8 cellular contexts compared by ENCODE assay signal in genomic region chr3:24237971-24238767, GRCh38.
A peak's percentile ranks its signal among the peaks of the same experiment; 100 is the strongest.
DNase-seq lines count a peak whose midpoint lies in the region; ATAC-seq, FAIRE-seq and TF ChIP-seq lines count a peak whose summit lies in the region.

No MANE protein-coding gene starts in this region.

- H3K36me3 ChIP-seq in OCI-LY3 (replicated peaks; ENCODE audit: low read depth, low read length) (no peaks in the 10 kb centered on the region), small intestine (ENCODE audit: control insufficient read depth in 2 of 2, insufficient read depth in 2 of 2, low read length in 2 of 2) (no peaks in the 10 kb centered on the region)

- no peak overlapping the region for H3K27ac ChIP-seq in OCI-LY3 (ENCODE audit: low read length)
- H3K27ac ChIP-seq in small intestine (ENCODE audit: low read depth in 1 of 2, low read length in 1 of 2): no peak overlapping the region

- H3K27ac Mint-ChIP-seq in brain: peak overlapping the region in 1 of 5 experiments; percentile 5

- no peaks in the 10 kb centered on the region for H3K9me3 ChIP-seq in OCI-LY3 (ENCODE audit: insufficient read depth, low read length)
- H3K9me3 ChIP-seq in small intestine (ENCODE audit: control insufficient read depth, low read depth): no peaks in the 10 kb centered on the region

- H3K27me3 ChIP-seq in OCI-LY3 (ENCODE audit: low read depth, low read length): no peaks in the 10 kb centered on the region
- H3K27me3 ChIP-seq in small intestine (ENCODE audit: control insufficient read depth in 2 of 2, insufficient read depth in 2 of 2, low read length in 2 of 2): no peaks in the 10 kb centered on the region

- DNase-seq in activated CD4-positive, alpha-beta T cell treated with anti-CD3 and anti-CD28 coated beads for 48 hours: peak; percentile 32
- DNase-seq in activated CD4-positive, alpha-beta T cell treated with anti-CD3 and anti-CD28 coated beads, Interleukin-2, amount 50 U/mL, for 1 hour: no peak
- peak; percentile 93 for DNase-seq in HS-27A (ENCODE audit: low read depth)
- peak; percentile 79 for DNase-seq in iPS-NIHi7 (ENCODE audit: extremely low spot score)
- peak; percentile 60 for DNase-seq in small intestine

- ATAC-seq in GM21528 (IDR thresholded peaks at IDR 0.05; ENCODE audit: low FRiP score, unreplicated experiment): peak; percentile 84

- peaks cover 0 to 14% (median 0%) of the 10 kb centered on the region in 5 experiments for H3K9me3 Mint-ChIP-seq in brain

- WGBS in small intestine, 3 donors: 7 to 23% (median 15%) methylated on average over 4 of the region's 4 CpGs

- H3K4me1 Mint-ChIP-seq in brain: peaks cover 30% of the 10 kb centered on the region

- H4K20me1 ChIP-seq in OCI-LY3 (ENCODE audit: insufficient read depth, low read length): no peaks in the 10 kb centered on the region

- no peak overlapping the region for H2AFZ ChIP-seq in OCI-LY3 (ENCODE audit: low read depth, low read length)

- no peak for FAIRE-seq in small intestine (lab: Jason Lieb, UNC)

- TF ChIP-seq CTCF in OCI-LY3 (IDR thresholded peaks at IDR 0.05; ENCODE audit: low read depth, low read length) (peak; percentile 93), brain (conservative IDR thresholded peaks at IDR 0.05) (peak; percentile 64 to 73)

- H3K4me1 ChIP-seq in OCI-LY3 (ENCODE audit: low read length) (peaks cover 9% of the 10 kb centered on the region), small intestine (ENCODE audit: control insufficient read depth in 2 of 2, insufficient read depth in 1 of 2, low read depth in 1 of 2, low read length in 1 of 2) (peaks cover 0 to 2% of the 10 kb centered on the region in 2 donors)

- H3K9ac ChIP-seq in OCI-LY3 (ENCODE audit: low read length): no peak overlapping the region

- H3K36me3 Mint-ChIP-seq in brain: no peaks in the 10 kb centered on the region

- no peaks in the 10 kb centered on the region for H3K79me2 ChIP-seq in OCI-LY3 (ENCODE audit: low read length)

- H3K4me3 ChIP-seq in OCI-LY3 (ENCODE audit: low read length) (no peak overlapping the region), small intestine (ENCODE audit: low read depth in 1 of 2, low read length in 2 of 2) (no peak overlapping the region)

- no peak overlapping the region for H3K4me3 Mint-ChIP-seq in brain

- H3K4me2 ChIP-seq in OCI-LY3 (ENCODE audit: low read length): peak overlapping the region; percentile 29

- H3K27me3 Mint-ChIP-seq in brain: peaks cover 4% of the 10 kb centered on the region
